Comparison of ENCODE assay signal across 14 cellular contexts in genomic region chr4:130478406-130478805, GRCh38.
DNase-seq lines count a peak whose midpoint lies in the region; ATAC-seq and TF ChIP-seq lines count a peak whose summit lies in the region.
"Had no signal": no experiment of that assay in that cellular context is flagged by ENCODE, and none has a peak within 500 bp of the region (broad histone marks: within the 10 kb centered on the region; RNA-seq: fewer than 3 reads in every experiment).

No MANE protein-coding gene starts in this region.

- peaks cover 4% of the 10 kb centered on the region for H3K27me3 Mint-ChIP-seq in GM23338 (ENCODE audit: insufficient read depth, low read depth, poor library complexity)
- H3K27me3 Mint-ChIP-seq: activated naive CD4-positive, alpha-beta T cell treated with anti-CD3 and anti-CD28 coated beads, Interleukin-2, amount 10 ng/mL, durations not matched to agents 7 days and 5 days; natural killer cell treated with Interleukin-12 subunit alpha and Interleukin-12 subunit beta and Interleukin-15 and Interleukin-18, amount 100 ng/mL, for 72 hours had no signal

- no peaks in the 10 kb centered on the region for H3K4me1 Mint-ChIP-seq in GM23338
- H3K4me1 Mint-ChIP-seq: activated naive CD4-positive, alpha-beta T cell treated with anti-CD3 and anti-CD28 coated beads, Interleukin-2, amount 10 ng/mL, durations not matched to agents 7 days and 5 days had no signal

- no peaks in the 10 kb centered on the region for H3K9me2 ChIP-seq in GM23338 (ENCODE audit: insufficient read depth)

- no peak for ATAC-seq in GM23338
- peak; percentile 47 for ATAC-seq in foreskin keratinocyte
- ATAC-seq: natural killer cell treated with Interleukin-12 subunit alpha and Interleukin-12 subunit beta and Interleukin-15 and Interleukin-18, amount 100 ng/mL, for 72 hours had no signal

- H3K36me3 ChIP-seq in GM23338 (ENCODE audit: insufficient read depth) (no peaks in the 10 kb centered on the region), adipocyte (ENCODE audit: control insufficient read depth, insufficient read depth, low read length, severe bottlenecking) (no peaks in the 10 kb centered on the region), right atrium auricular region (no peaks in the 10 kb centered on the region)

- H3K9me3 ChIP-seq in adipocyte (ENCODE audit: control insufficient read depth, low read length), result no peaks in the 10 kb centered on the region
- no peaks in the 10 kb centered on the region for H3K9me3 ChIP-seq in right atrium auricular region

- H3K4me3 Mint-ChIP-seq in GM23338, result no peak overlapping the region
- H3K4me3 Mint-ChIP-seq: activated naive CD4-positive, alpha-beta T cell treated with anti-CD3 and anti-CD28 coated beads, Interleukin-2, amount 10 ng/mL, durations not matched to agents 7 days and 5 days; natural killer cell treated with Interleukin-12 subunit alpha and Interleukin-12 subunit beta and Interleukin-15 and Interleukin-18, amount 100 ng/mL, for 72 hours had no signal

- H3K4me2 ChIP-seq in GM23338, result no peak overlapping the region

- DNase-seq in GM23338 (ENCODE audit: low spot score) (peak; percentile 4), adipocyte (ENCODE audit: low read depth) (peak; percentile 29), foreskin keratinocyte (peak; percentile 33 to 41), stromal cell of bone marrow (ENCODE audit: low read depth) (peak; percentile 17), amygdala (lab: John Stamatoyannopoulos, UW) (no peak), DMS153 (lab: John Stamatoyannopoulos, UW) (no peak), right atrium auricular region (ENCODE audit: low spot score) (no peak)
- DNase-seq: activated CD8-positive, alpha-beta memory T cell treated with anti-CD3 and anti-CD28 coated beads for 24 hours; activated naive CD4-positive, alpha-beta T cell treated with anti-CD3 and anti-CD28 coated beads, Interleukin-2, amount 10 ng/mL, durations not matched to agents 7 days and 5 days; KG1; NCI-H1694; NCI-H526; SHP77 treated with DMSO at 0.1 percent for 48 hours had no signal

- H3K9me3 Mint-ChIP-seq in GM23338, result no peaks in the 10 kb centered on the region; the same call in 2 of the 3 replicates

- TF ChIP-seq CTCF in GM23338 (conservative IDR thresholded peaks at IDR 0.05; ENCODE audit: low read depth in 2 of 2) (no peak), foreskin keratinocyte (conservative IDR thresholded peaks at IDR 0.05) (no peak), right atrium auricular region (IDR thresholded peaks at IDR 0.05) (no peak)

- no peaks in the 10 kb centered on the region for H3F3A ChIP-seq in GM23338 (replicated peaks; ENCODE audit: low read depth)

- no peaks in the 10 kb centered on the region for H3K36me3 Mint-ChIP-seq in GM23338 (ENCODE audit: low read depth)
- H3K36me3 Mint-ChIP-seq: activated naive CD4-positive, alpha-beta T cell treated with anti-CD3 and anti-CD28 coated beads, Interleukin-2, amount 10 ng/mL, durations not matched to agents 7 days and 5 days had no signal

- H3K4me1 ChIP-seq in GM23338 (ENCODE audit: insufficient read depth) (no peaks in the 10 kb centered on the region), adipocyte (ENCODE audit: control insufficient read depth, insufficient read depth, low read length) (peaks cover 18% of the 10 kb centered on the region), foreskin keratinocyte (peaks cover 8% of the 10 kb centered on the region), right atrium auricular region (no peaks in the 10 kb centered on the region)

- H3K27ac Mint-ChIP-seq in GM23338, result no peak overlapping the region
- H3K27ac Mint-ChIP-seq: activated naive CD4-positive, alpha-beta T cell treated with anti-CD3 and anti-CD28 coated beads, Interleukin-2, amount 10 ng/mL, durations not matched to agents 7 days and 5 days; natural killer cell treated with Interleukin-12 subunit alpha and Interleukin-12 subunit beta and Interleukin-15 and Interleukin-18, amount 100 ng/mL, for 72 hours had no signal

- no peaks in the 10 kb centered on the region for H3K79me2 ChIP-seq in GM23338 (replicated peaks; ENCODE audit: insufficient read depth)

- H4K20me1 ChIP-seq in GM23338 (replicated peaks; ENCODE audit: insufficient read depth), result no peaks in the 10 kb centered on the region

- H3K4me3 ChIP-seq in GM23338, result no peak overlapping the region
- peak overlapping the region; percentile 24 for H3K4me3 ChIP-seq in adipocyte (ENCODE audit: low read length)
- no peak overlapping the region for H3K4me3 ChIP-seq in right atrium auricular region

- no peak overlapping the region for H3K9ac ChIP-seq in adipocyte (ENCODE audit: low read length)

- H2AFZ ChIP-seq in GM23338, result no peak overlapping the region

- H3K27ac ChIP-seq in GM23338 (ENCODE audit: low read depth), result no peak overlapping the region
- no peak overlapping the region for H3K27ac ChIP-seq in foreskin keratinocyte
- H3K27ac ChIP-seq in right atrium auricular region, result no peak overlapping the region

- no peaks in the 10 kb centered on the region for H3K27me3 ChIP-seq in GM23338 (ENCODE audit: insufficient read depth)
- H3K27me3 ChIP-seq in adipocyte (replicated peaks; ENCODE audit: control insufficient read depth, insufficient read depth, low read length), result no peaks in the 10 kb centered on the region
- H3K27me3 ChIP-seq in foreskin keratinocyte, result no peaks in the 10 kb centered on the region
- H3K27me3 ChIP-seq in right atrium auricular region, result no peaks in the 10 kb centered on the region

TF ChIP-seq in GM23338, 12 proteins besides CTCF, POLR2A, EP300 and RAD21 (continues in another document):
- TF ChIP-seq EZH2 (IDR thresholded peaks at IDR 0.05; ENCODE audit: low read depth, unreplicated experiment) (no peak), ETS1 (IDR thresholded peaks at IDR 0.05) (no peak), ZNF331 (CRISPR knock-in tag; IDR thresholded peaks at IDR 0.05; ENCODE audit: low read depth) (no peak), NANOG (IDR thresholded peaks at IDR 0.05; ENCODE audit: borderline replicate concordance) (no peak), JUNB (IDR thresholded peaks at IDR 0.05; ENCODE audit: unreplicated experiment) (no peak), EZH2phosphoT487 (IDR thresholded peaks at IDR 0.05; ENCODE audit: unreplicated experiment) (no peak), STAT1 (IDR thresholded peaks at IDR 0.05; ENCODE audit: unreplicated experiment) (no peak), POLR2AphosphoS5 (IDR thresholded peaks at IDR 0.05; ENCODE audit: low read depth) (no peak)

Comparison
In these comparisons a context has a peak if more than half of its experiments do, and no peak if none do; other contexts are left out.
1. DNase-seq: peak in GM23338 (single experiment), adipocyte (single experiment), foreskin keratinocyte (2 of 2) and stromal cell of bone marrow (single experiment); none in amygdala (0 of 56), DMS153 (single experiment) and right atrium auricular region (single experiment).